ENCODE assay signal across 2 cellular contexts in the genomic region with DNA sequence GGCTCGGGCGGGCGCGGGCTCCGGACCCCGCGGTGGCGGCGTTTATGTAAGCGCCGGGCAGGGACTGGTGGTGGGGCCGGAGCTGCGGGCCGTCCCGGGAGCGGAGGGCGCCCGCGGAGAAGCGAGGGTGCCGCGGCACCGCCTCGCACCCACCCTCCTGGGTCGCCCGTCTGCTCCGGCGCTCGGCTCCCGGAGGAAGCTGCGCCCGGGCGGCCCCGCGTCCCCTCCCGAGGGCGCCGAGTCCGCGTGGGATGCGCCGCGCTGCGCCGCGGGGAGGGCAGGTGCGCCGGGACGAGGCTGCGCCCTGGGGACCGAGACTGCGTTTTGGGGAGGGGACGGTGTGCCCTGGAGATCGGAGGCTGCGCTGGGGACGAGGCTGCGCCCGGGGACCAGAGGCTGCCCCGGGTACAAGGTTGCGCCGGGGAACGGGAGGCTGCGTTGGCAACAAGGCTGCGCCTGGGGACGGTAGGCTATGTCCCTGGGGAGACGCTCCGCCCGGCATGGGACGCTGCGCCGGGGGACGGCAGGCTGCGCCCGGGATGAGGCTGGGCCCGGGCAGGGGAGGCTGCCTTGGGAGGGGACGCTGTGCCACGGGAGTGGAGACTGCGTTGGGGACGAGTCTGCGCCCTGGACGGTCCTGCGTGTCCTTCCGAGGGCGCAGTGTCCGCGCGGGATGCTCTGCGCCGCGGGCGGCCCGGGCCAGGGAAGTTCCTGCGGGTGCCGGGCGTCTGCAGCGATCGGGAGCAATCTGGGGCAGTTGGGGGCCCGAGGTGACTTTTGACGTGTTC.
TF ChIP-seq lines count a peak whose summit lies in the region.

No MANE protein-coding gene starts in this region.

TF ChIP-seq in HEK293, 187 proteins besides CTCF, POLR2A, EP300 and RAD21 (continued from another document and continues in another):
- TF ChIP-seq, protein P1, sequence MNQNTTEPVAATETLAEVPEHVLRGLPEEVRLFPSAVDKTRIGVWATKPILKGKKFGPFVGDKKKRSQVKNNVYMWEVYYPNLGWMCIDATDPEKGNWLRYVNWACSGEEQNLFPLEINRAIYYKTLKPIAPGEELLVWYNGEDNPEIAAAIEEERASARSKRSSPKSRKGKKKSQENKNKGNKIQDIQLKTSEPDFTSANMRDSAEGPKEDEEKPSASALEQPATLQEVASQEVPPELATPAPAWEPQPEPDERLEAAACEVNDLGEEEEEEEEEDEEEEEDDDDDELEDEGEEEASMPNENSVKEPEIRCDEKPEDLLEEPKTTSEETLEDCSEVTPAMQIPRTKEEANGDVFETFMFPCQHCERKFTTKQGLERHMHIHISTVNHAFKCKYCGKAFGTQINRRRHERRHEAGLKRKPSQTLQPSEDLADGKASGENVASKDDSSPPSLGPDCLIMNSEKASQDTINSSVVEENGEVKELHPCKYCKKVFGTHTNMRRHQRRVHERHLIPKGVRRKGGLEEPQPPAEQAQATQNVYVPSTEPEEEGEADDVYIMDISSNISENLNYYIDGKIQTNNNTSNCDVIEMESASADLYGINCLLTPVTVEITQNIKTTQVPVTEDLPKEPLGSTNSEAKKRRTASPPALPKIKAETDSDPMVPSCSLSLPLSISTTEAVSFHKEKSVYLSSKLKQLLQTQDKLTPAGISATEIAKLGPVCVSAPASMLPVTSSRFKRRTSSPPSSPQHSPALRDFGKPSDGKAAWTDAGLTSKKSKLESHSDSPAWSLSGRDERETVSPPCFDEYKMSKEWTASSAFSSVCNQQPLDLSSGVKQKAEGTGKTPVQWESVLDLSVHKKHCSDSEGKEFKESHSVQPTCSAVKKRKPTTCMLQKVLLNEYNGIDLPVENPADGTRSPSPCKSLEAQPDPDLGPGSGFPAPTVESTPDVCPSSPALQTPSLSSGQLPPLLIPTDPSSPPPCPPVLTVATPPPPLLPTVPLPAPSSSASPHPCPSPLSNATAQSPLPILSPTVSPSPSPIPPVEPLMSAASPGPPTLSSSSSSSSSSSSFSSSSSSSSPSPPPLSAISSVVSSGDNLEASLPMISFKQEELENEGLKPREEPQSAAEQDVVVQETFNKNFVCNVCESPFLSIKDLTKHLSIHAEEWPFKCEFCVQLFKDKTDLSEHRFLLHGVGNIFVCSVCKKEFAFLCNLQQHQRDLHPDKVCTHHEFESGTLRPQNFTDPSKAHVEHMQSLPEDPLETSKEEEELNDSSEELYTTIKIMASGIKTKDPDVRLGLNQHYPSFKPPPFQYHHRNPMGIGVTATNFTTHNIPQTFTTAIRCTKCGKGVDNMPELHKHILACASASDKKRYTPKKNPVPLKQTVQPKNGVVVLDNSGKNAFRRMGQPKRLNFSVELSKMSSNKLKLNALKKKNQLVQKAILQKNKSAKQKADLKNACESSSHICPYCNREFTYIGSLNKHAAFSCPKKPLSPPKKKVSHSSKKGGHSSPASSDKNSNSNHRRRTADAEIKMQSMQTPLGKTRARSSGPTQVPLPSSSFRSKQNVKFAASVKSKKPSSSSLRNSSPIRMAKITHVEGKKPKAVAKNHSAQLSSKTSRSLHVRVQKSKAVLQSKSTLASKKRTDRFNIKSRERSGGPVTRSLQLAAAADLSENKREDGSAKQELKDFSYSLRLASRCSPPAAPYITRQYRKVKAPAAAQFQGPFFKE (tag by site-specific recombination; IDR thresholded peaks at IDR 0.05; ENCODE audit: borderline replicate concordance) = 0 out of 2 replicates have a peak, but pooled peaks have one; percentile 64
- TF ChIP-seq, protein P2, sequence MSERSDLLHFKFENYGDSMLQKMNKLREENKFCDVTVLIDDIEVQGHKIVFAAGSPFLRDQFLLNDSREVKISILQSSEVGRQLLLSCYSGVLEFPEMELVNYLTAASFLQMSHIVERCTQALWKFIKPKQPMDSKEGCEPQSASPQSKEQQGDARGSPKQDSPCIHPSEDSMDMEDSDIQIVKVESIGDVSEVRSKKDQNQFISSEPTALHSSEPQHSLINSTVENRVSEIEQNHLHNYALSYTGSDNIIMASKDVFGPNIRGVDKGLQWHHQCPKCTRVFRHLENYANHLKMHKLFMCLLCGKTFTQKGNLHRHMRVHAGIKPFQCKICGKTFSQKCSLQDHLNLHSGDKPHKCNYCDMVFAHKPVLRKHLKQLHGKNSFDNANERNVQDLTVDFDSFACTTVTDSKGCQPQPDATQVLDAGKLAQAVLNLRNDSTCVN (tag by site-specific recombination; optimal IDR thresholded peaks at IDR 0.05) = peak; percentile 93
- TF ChIP-seq ZNF48 (tag by site-specific recombination; IDR thresholded peaks at IDR 0.05) (no peak), ZNF132 (tag by site-specific recombination; IDR thresholded peaks at IDR 0.05; ENCODE audit: borderline replicate concordance) (no peak), MZF1 (tag by site-specific recombination; IDR thresholded peaks at IDR 0.05; ENCODE audit: borderline replicate concordance) (0 out of 2 replicates have a peak, but pooled peaks have one; percentile 32), ZNF423 (tag by site-specific recombination; IDR thresholded peaks at IDR 0.05) (peak; percentile 97), ZNF2 (tag by site-specific recombination; IDR thresholded peaks at IDR 0.05) (peak; percentile 86; the same call in 1 of the 2 replicates), ZBTB17 (tag by site-specific recombination; IDR thresholded peaks at IDR 0.05) (0 out of 2 replicates have a peak, but pooled peaks have one; percentile 28), ZBTB48 (tag by site-specific recombination; IDR thresholded peaks at IDR 0.05) (peak; percentile 95), ZNF404 (tag by site-specific recombination; IDR thresholded peaks at IDR 0.05) (no peak), ZSCAN16 (tag by site-specific recombination; IDR thresholded peaks at IDR 0.05) (0 out of 2 replicates have a peak, but pooled peaks have one; percentile 18), ZNF324 (tag by site-specific recombination; IDR thresholded peaks at IDR 0.05) (0 out of 2 replicates have a peak, but pooled peaks have one; percentile 51)
- TF ChIP-seq, protein P3, sequence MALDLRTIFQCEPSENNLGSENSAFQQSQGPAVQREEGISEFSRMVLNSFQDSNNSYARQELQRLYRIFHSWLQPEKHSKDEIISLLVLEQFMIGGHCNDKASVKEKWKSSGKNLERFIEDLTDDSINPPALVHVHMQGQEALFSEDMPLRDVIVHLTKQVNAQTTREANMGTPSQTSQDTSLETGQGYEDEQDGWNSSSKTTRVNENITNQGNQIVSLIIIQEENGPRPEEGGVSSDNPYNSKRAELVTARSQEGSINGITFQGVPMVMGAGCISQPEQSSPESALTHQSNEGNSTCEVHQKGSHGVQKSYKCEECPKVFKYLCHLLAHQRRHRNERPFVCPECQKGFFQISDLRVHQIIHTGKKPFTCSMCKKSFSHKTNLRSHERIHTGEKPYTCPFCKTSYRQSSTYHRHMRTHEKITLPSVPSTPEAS (tag by site-specific recombination; IDR thresholded peaks at IDR 0.05) = no peak

TF ChIP-seq in K562, 482 proteins besides CTCF, POLR2A, EP300 and RAD21 (continued from another document and continues in another):
- TF ChIP-seq, protein P4, sequence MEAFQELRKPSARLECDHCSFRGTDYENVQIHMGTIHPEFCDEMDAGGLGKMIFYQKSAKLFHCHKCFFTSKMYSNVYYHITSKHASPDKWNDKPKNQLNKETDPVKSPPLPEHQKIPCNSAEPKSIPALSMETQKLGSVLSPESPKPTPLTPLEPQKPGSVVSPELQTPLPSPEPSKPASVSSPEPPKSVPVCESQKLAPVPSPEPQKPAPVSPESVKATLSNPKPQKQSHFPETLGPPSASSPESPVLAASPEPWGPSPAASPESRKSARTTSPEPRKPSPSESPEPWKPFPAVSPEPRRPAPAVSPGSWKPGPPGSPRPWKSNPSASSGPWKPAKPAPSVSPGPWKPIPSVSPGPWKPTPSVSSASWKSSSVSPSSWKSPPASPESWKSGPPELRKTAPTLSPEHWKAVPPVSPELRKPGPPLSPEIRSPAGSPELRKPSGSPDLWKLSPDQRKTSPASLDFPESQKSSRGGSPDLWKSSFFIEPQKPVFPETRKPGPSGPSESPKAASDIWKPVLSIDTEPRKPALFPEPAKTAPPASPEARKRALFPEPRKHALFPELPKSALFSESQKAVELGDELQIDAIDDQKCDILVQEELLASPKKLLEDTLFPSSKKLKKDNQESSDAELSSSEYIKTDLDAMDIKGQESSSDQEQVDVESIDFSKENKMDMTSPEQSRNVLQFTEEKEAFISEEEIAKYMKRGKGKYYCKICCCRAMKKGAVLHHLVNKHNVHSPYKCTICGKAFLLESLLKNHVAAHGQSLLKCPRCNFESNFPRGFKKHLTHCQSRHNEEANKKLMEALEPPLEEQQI (IDR thresholded peaks at IDR 0.05) = no peak
- TF ChIP-seq PHF20 (IDR thresholded peaks at IDR 0.05; ENCODE audit: partially characterized antibody) (peak; percentile 41), KDM5B (IDR thresholded peaks at IDR 0.05; ENCODE audit: insufficient replicate concordance, low read depth, low read length) (peak; percentile 97), NRF1 (conservative IDR thresholded peaks at IDR 0.05 in 1 of 2, IDR thresholded peaks at IDR 0.05 in 1 of 2) (peak; percentile 66 to 72), CTBP1 (IDR thresholded peaks at IDR 0.05; ENCODE audit: borderline replicate concordance) (peak; percentile 86), NONO (IDR thresholded peaks at IDR 0.05; ENCODE audit: low read depth in 2 of 2, low read length in 1 of 2) (peak; percentile 97 to 100), CBX1 (IDR thresholded peaks at IDR 0.05; ENCODE audit: low read depth) (peak; percentile 40; the same call in 1 of the 2 replicates), CREBBP (IDR thresholded peaks at IDR 0.05; ENCODE audit: low read depth, low read length) (no peak), ETS2 (tag; IDR thresholded peaks at IDR 0.05; ENCODE audit: borderline replicate concordance, poor library complexity, severe bottlenecking) (no peak), PRPF4 (IDR thresholded peaks at IDR 0.05; ENCODE audit: insufficient read depth, low read depth, low read length, poor library complexity, severe bottlenecking) (peak; percentile 99), JUND (IDR thresholded peaks at IDR 0.05; ENCODE audit: borderline replicate concordance, low read depth, low read length) (no peak), JUND (tag; IDR thresholded peaks at IDR 0.05; ENCODE audit: borderline replicate concordance, low read depth, low read length) (no peak), KDM1A (IDR thresholded peaks at IDR 0.05) (peak in 1 of 2 experiments; percentile 40; a peak in 1 of 4 replicates), GATAD2B (IDR thresholded peaks at IDR 0.05; ENCODE audit: borderline replicate concordance) (peak; percentile 61; the same call in 1 of the 2 replicates), ZNF589 (CRISPR knock-in tag; IDR thresholded peaks at IDR 0.05; ENCODE audit: low read depth) (no peak), SRSF3 (IDR thresholded peaks at IDR 0.05; ENCODE audit: insufficient read depth, low read length) (peak; percentile 92; the same call in 1 of the 2 replicates), HNRNPLL (IDR thresholded peaks at IDR 0.05; ENCODE audit: low read depth, low read length, poor library complexity, severe bottlenecking) (peak; percentile 67), DIDO1 (tag; IDR thresholded peaks at IDR 0.05; ENCODE audit: low read depth) (no peak), ZKSCAN1 (IDR thresholded peaks at IDR 0.05; ENCODE audit: low read depth, low read length) (peak; percentile 51; the same call in 1 of the 2 replicates), CREB3L1 (IDR thresholded peaks at IDR 0.05; ENCODE audit: borderline replicate concordance, low read depth) (0 out of 2 replicates have a peak, but pooled peaks have one; percentile 21), ZNF431 (CRISPR knock-in tag; IDR thresholded peaks at IDR 0.05) (peak; percentile 42; the same call in 1 of the 2 replicates), LCOR (CRISPR knock-in tag; IDR thresholded peaks at IDR 0.05) (no peak)
- TF ChIP-seq, protein P5, sequence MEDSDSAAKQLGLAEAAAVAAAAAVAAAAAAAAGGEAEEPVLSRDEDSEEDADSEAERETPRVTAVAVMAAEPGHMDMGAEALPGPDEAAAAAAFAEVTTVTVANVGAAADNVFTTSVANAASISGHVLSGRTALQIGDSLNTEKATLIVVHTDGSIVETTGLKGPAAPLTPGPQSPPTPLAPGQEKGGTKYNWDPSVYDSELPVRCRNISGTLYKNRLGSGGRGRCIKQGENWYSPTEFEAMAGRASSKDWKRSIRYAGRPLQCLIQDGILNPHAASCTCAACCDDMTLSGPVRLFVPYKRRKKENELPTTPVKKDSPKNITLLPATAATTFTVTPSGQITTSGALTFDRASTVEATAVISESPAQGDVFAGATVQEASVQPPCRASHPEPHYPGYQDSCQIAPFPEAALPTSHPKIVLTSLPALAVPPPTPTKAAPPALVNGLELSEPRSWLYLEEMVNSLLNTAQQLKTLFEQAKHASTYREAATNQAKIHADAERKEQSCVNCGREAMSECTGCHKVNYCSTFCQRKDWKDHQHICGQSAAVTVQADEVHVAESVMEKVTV (CRISPR knock-in tag; IDR thresholded peaks at IDR 0.05) = no peak
- TF ChIP-seq, protein P6, sequence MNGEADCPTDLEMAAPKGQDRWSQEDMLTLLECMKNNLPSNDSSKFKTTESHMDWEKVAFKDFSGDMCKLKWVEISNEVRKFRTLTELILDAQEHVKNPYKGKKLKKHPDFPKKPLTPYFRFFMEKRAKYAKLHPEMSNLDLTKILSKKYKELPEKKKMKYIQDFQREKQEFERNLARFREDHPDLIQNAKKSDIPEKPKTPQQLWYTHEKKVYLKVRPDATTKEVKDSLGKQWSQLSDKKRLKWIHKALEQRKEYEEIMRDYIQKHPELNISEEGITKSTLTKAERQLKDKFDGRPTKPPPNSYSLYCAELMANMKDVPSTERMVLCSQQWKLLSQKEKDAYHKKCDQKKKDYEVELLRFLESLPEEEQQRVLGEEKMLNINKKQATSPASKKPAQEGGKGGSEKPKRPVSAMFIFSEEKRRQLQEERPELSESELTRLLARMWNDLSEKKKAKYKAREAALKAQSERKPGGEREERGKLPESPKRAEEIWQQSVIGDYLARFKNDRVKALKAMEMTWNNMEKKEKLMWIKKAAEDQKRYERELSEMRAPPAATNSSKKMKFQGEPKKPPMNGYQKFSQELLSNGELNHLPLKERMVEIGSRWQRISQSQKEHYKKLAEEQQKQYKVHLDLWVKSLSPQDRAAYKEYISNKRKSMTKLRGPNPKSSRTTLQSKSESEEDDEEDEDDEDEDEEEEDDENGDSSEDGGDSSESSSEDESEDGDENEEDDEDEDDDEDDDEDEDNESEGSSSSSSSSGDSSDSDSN (IDR thresholded peaks at IDR 0.05; ENCODE audit: borderline replicate concordance in 1 of 2, low read depth in 2 of 2, low read length in 2 of 2) = peak; percentile 89 to 94; a peak in 3 of 4 replicates
